ENCODE assay signal across 8 cellular contexts in genomic region chr6:10837692-10837996, GRCh38. TPM values are rescaled to one million over a fixed set of nuclear protein-coding genes. Genes with fewer than 3 reads are reported as not detected.
DNase-seq lines count a peak whose midpoint lies in the region; ATAC-seq and TF ChIP-seq lines count a peak whose summit lies in the region.

No MANE protein-coding gene starts in this region.

- H3K9me3 ChIP-seq in HUES64 (ENCODE audit: insufficient read depth, low read depth, low read length) (no peaks in the 10 kb centered on the region; the same call in 1 of the 2 replicates), heart right ventricle (no peaks in the 10 kb centered on the region)

- TF ChIP-seq CTCF in heart right ventricle (IDR thresholded peaks at IDR 0.05) (no peak), retinal pigment epithelial cell (conservative IDR thresholded peaks at IDR 0.05; ENCODE audit: low read depth, low read length) (no peak)

- peak; percentile 21 for DNase-seq in COLO668 (lab: John Stamatoyannopoulos, UW; ENCODE audit: unreplicated experiment)
- peak; percentile 16 for DNase-seq in activated CD8-positive, alpha-beta memory T cell treated with anti-CD3 and anti-CD28 coated beads, Interleukin-2, amount 50 U/mL, for 4 hours
- peak in 1 of 2 donors; percentile 12 for DNase-seq in heart right ventricle
- no peak for DNase-seq in retinal pigment epithelial cell (ENCODE audit: low read depth)
- DNase-seq in activated gamma-delta T cell (lab: John Stamatoyannopoulos, UW), result no peak
- no peak for DNase-seq in hippocampal formation (lab: John Stamatoyannopoulos, UW)

- peak overlapping the region; percentile 69 for H3K9ac ChIP-seq in HUES64 (ENCODE audit: low read depth, low read length)

- WGBS in HUES64, result under 1% methylated on average over 20 of the region's 20 CpGs
- 0 to 1% methylated on average over 20 of the region's 20 CpGs for WGBS in heart right ventricle, 2 donors

- peaks cover 10% of the 10 kb centered on the region; the same call in 1 of the 2 replicates for H3K4me1 ChIP-seq in HUES64 (ENCODE audit: insufficient read depth, low read length)
- H3K4me1 ChIP-seq in heart right ventricle, result peaks cover 0 to 24% (median 11%) of the 10 kb centered on the region in 9 donors

- H3K4me3 ChIP-seq in HUES64 (ENCODE audit: low read length) (peak overlapping the region; percentile 68), heart right ventricle (peak overlapping the region; percentile 67 to 93 (median 71)), retinal pigment epithelial cell (ENCODE audit: low read length) (peak overlapping the region; percentile 76)

- intact Hi-C loops in heart right ventricle (cut with DNase I), result no loop called here

- H3K36me3 ChIP-seq in HUES64 (ENCODE audit: insufficient read depth, low read length), result no peaks in the 10 kb centered on the region
- no peaks in the 10 kb centered on the region for H3K36me3 ChIP-seq in heart right ventricle

- H3K27me3 ChIP-seq in HUES64 (ENCODE audit: insufficient read depth, low read length) (peaks cover 22% of the 10 kb centered on the region), heart right ventricle (peaks cover 0 to 39% (median 0%) of the 10 kb centered on the region in 7 donors)

- peak in 7 of 8 donors; percentile 5 to 58 (median 47) for ATAC-seq in heart right ventricle
- no peak for ATAC-seq in HG03565 (IDR thresholded peaks at IDR 0.05; ENCODE audit: unreplicated experiment)

- peak overlapping the region; percentile 63 for H3K27ac ChIP-seq in HUES64 (ENCODE audit: low read depth, low read length)
- peak overlapping the region in 6 of 10 donors; percentile 21 to 73 (median 40) for H3K27ac ChIP-seq in heart right ventricle

RNA-seq across cellular contexts. Expression of gene MAK, which starts 0.7 kb away (rescaled TPM):
- 0.25 TPM for polyA plus RNA-seq in HUES64 (2013, experiment 1 of 2)
- 0.19 TPM for polyA plus RNA-seq in HUES64 (2013, experiment 2 of 2)
- total RNA-seq in heart right ventricle, result under 1 TPM in 7 of 10 donors, not detected in 3; 0.07 to 0.25 (median 0.13) TPM
- under 1 TPM in 1 of 2 donors, not detected in 1; 0.01 TPM for polyA plus RNA-seq in heart right ventricle

RNA-seq across cellular contexts. Expression of gene GCM2, which starts 44.2 kb away (rescaled TPM):
- polyA plus RNA-seq in HUES64 (2013, experiment 1 of 2), result not detected
- not detected for polyA plus RNA-seq in HUES64 (2013, experiment 2 of 2)
- not detected for total RNA-seq in heart right ventricle
- not detected for polyA plus RNA-seq in heart right ventricle

RNA-seq across cellular contexts. Expression of gene SYCP2L, which starts 49.2 kb away (rescaled TPM):
- 1.9 TPM for polyA plus RNA-seq in HUES64 (2013, experiment 1 of 2)
- 5.3 TPM for polyA plus RNA-seq in HUES64 (2013, experiment 2 of 2)
- total RNA-seq in heart right ventricle, result 1 to 10 TPM in 1 of 10 donors, under 1 TPM in 9; 0.11 to 2.4 (median 0.37) TPM
- polyA plus RNA-seq in heart right ventricle, result 1 to 10 TPM in 1 of 2 donors, under 1 TPM in 1; 0.13 to 1.9 TPM

Comparison
In these comparisons a context has a peak if more than half of its experiments do, and no peak if none do; other contexts are left out.
1. DNase-seq: peak in COLO668 (single experiment) and activated CD8-positive, alpha-beta memory T cell treated with anti-CD3 and anti-CD28 coated beads, Interleukin-2, amount 50 U/mL, for 4 hours (single experiment); none in retinal pigment epithelial cell (single experiment), activated gamma-delta T cell (single experiment) and hippocampal formation (0 of 2).
2. Peak in every context shown above with its lines, with median percentiles within 50 percentile points of each other: H3K4me3 ChIP-seq.